23 cellular contexts compared by ENCODE assay signal in genomic region chr11:104678408-104678807, GRCh38.
"Had no signal": no experiment of that assay in that cellular context is flagged by ENCODE, and none has a peak within 500 bp of the region (broad histone marks: within the 10 kb centered on the region; RNA-seq: fewer than 3 reads in every experiment).

No MANE protein-coding gene starts in this region.

- H3K79me2 ChIP-seq: parathyroid adenoma had no signal

- H3K4me3 ChIP-seq: cardiac muscle cell, esophagus muscularis mucosa, heart left ventricle, upper lobe of left lung had no signal

- H2AFZ ChIP-seq: parathyroid adenoma had no signal

- H3K27me3 Mint-ChIP-seq: activated naive CD8-positive, alpha-beta T cell treated with anti-CD3 and anti-CD28 coated beads, Interleukin-2, amount 50 U/mL, for 24 hours had no signal

- H3K27ac ChIP-seq: cardiac muscle cell, esophagus muscularis mucosa, heart left ventricle, parathyroid adenoma, upper lobe of left lung, WERI-Rb-1 had no signal

- FAIRE-seq: TTC549 had no signal

- DNase-seq: activated CD4-positive, alpha-beta T cell treated with anti-CD3 and anti-CD28 coated beads for 1 hour; activated CD4-positive, alpha-beta T cell treated with anti-CD3 and anti-CD28 coated beads, Interleukin-2, amount 50 U/mL, for 1 hour; activated CD8-positive, alpha-beta T cell treated with anti-CD3 and anti-CD28 coated beads, Interleukin-2, amount 10 ng/mL, durations not matched to agents 7 days and 5 days; activated gamma-delta T cell; activated naive CD4-positive, alpha-beta T cell treated with anti-CD3 and anti-CD28 coated beads, Interleukin-2, amount 50 U/mL, for 16 hours; activated naive CD8-positive, alpha-beta T cell treated with anti-CD3 and anti-CD28 coated beads, Interleukin-2, amount 50 U/mL, for 24 hours; effector CD4-positive, alpha-beta T cell; heart left ventricle; islet precursor cell; left cardiac atrium; mesenchymal stem cell; nucleus accumbens; right cardiac atrium; stimulated activated CD4-positive, alpha-beta T cell treated with anti-CD3 and anti-CD28 coated beads, Interleukin-4, amount 100 ng/mL, for 24 hours; stimulated activated naive CD4-positive, alpha-beta T cell treated with Interleukin-2 at 50 U/mL for 16 hours; upper lobe of left lung; WERI-Rb-1 had no signal

- H3K9ac ChIP-seq: parathyroid adenoma had no signal

- H3K27me3 ChIP-seq: cardiac muscle cell, esophagus muscularis mucosa, heart left ventricle, upper lobe of left lung had no signal

- H3K4me3 Mint-ChIP-seq: activated CD8-positive, alpha-beta T cell treated with anti-CD3 and anti-CD28 coated beads, Interleukin-2, amount 10 ng/mL, durations not matched to agents 7 days and 5 days; activated naive CD8-positive, alpha-beta T cell treated with anti-CD3 and anti-CD28 coated beads, Interleukin-2, amount 50 U/mL, for 24 hours; activated T-helper 1 cell treated with anti-CD3 and anti-CD28 coated beads, Interleukin-12 subunit alpha, Interleukin-12 subunit beta, Interleukin-2, Interleukin-4 antibody, amounts not matched to agents 30 ng/mL and 10 ng/mL and 1 ng/mL, durations not matched to agents 14 hours and 24 hours and 36 hours; T-helper 2 cell treated with Interferon-gamma antibody and Interleukin-4, amounts not matched to agents 5 μg/mL and 100 μg/mL, for 36 hours had no signal

- H3K4me1 ChIP-seq: esophagus muscularis mucosa, heart left ventricle, parathyroid adenoma, upper lobe of left lung had no signal

- H3K9me3 ChIP-seq: esophagus muscularis mucosa, heart left ventricle, upper lobe of left lung had no signal

- ATAC-seq: activated CD8-positive, alpha-beta T cell treated with anti-CD3 and anti-CD28 coated beads, Interleukin-2, amount 10 ng/mL, durations not matched to agents 7 days and 5 days; activated naive CD8-positive, alpha-beta T cell treated with anti-CD3 and anti-CD28 coated beads, Interleukin-2, amount 50 U/mL, for 24 hours; heart left ventricle; left cardiac atrium; right cardiac atrium had no signal

- H3K27ac Mint-ChIP-seq: activated CD8-positive, alpha-beta T cell treated with anti-CD3 and anti-CD28 coated beads, Interleukin-2, amount 10 ng/mL, durations not matched to agents 7 days and 5 days; activated naive CD8-positive, alpha-beta T cell treated with anti-CD3 and anti-CD28 coated beads, Interleukin-2, amount 50 U/mL, for 24 hours; activated T-helper 1 cell treated with anti-CD3 and anti-CD28 coated beads, Interleukin-12 subunit alpha, Interleukin-12 subunit beta, Interleukin-2, Interleukin-4 antibody, amounts not matched to agents 30 ng/mL and 10 ng/mL and 1 ng/mL, durations not matched to agents 14 hours and 24 hours and 36 hours; T-helper 2 cell treated with Interferon-gamma antibody and Interleukin-4, amounts not matched to agents 5 μg/mL and 100 μg/mL, for 36 hours had no signal

- H3K36me3 ChIP-seq: cardiac muscle cell, esophagus muscularis mucosa, heart left ventricle, upper lobe of left lung, WERI-Rb-1 had no signal
